In the genomic region with DNA sequence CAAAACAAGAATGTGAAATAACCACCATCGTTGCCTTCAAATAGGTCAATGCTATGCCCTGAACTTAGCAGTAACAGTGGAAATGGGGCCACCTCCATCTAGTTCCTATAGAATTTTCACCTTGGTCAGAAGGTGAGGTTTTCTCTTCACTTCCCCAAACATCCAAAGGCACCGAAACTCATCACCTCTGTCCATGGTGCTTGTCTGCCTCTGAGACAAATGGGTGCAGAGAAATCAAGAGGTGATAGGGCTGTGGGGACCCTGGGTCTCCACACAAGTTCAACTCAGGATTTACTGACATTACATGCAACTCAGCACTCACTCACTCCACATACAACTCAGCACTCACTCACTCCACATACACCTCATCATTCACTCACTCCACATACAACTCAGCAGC, we compare ENCODE assay signal across 35 cellular contexts. TPM values are rescaled to one million over a fixed set of nuclear protein-coding genes. Genes with fewer than 3 reads are reported as not detected.
"Had no signal": no experiment of that assay in that cellular context is flagged by ENCODE, and none has a peak within 500 bp of the region (broad histone marks: within the 10 kb centered on the region; RNA-seq: fewer than 3 reads in every experiment).

No MANE protein-coding gene starts in this region.

- H3K27me3 Mint-ChIP-seq: activated B cell treated with CpG ODN at 0.5 μM for 24 hours; activated CD4-positive, alpha-beta memory T cell treated with anti-CD3 and anti-CD28 coated beads for 36 hours; activated CD4-positive, alpha-beta T cell treated with anti-CD3 and anti-CD28 coated beads, Interleukin-2, amount 10 ng/mL, durations not matched to agents 24 days and 14 days; activated CD8-positive, alpha-beta T cell treated with anti-CD3 and anti-CD28 coated beads for 36 hours; activated naive CD8-positive, alpha-beta T cell treated with anti-CD3 and anti-CD28 coated beads for 36 hours; activated T-helper 17 cell treated with anti-CD3 and anti-CD28 coated beads, Interleukin-2, amount 50 U/mL, for 72 hours had no signal

- H3K27ac ChIP-seq: adrenal gland, body of pancreas, brain microvascular endothelial cell, breast epithelium, VCaP had no signal

- H3K36me3 ChIP-seq: adrenal gland, brain microvascular endothelial cell, breast epithelium had no signal

- H3K4me1 ChIP-seq: adrenal gland, body of pancreas, breast epithelium had no signal

- H3K27ac Mint-ChIP-seq: activated B cell treated with CpG ODN at 0.5 μM for 24 hours; activated CD4-positive, alpha-beta memory T cell treated with anti-CD3 and anti-CD28 coated beads for 36 hours; activated CD4-positive, alpha-beta T cell treated with anti-CD3 and anti-CD28 coated beads, Interleukin-2, amount 10 ng/mL, durations not matched to agents 24 days and 14 days; activated CD8-positive, alpha-beta T cell treated with anti-CD3 and anti-CD28 coated beads for 36 hours; activated naive CD4-positive, alpha-beta T cell treated with anti-CD3 and anti-CD28 coated beads for 36 hours; activated naive CD4-positive, alpha-beta T cell treated with anti-CD3 and anti-CD28 coated beads, Interleukin-2, amount 50 U/mL, for 72 hours; activated naive CD8-positive, alpha-beta T cell treated with anti-CD3 and anti-CD28 coated beads for 36 hours; activated T-cell treated with anti-CD3 and anti-CD28 coated beads, Interleukin-2, amount 50 U/mL, for 72 hours; activated T-helper 1 cell treated with anti-CD3 and anti-CD28 coated beads, Interleukin-12 subunit alpha, Interleukin-12 subunit beta, Interleukin-2, Interleukin-4 antibody, amounts not matched to agents 30 ng/mL and 10 ng/mL and 1 ng/mL, durations not matched to agents 14 hours and 24 hours and 36 hours; activated T-helper 17 cell treated with anti-CD3 and anti-CD28 coated beads, Interleukin-2, amount 50 U/mL, for 72 hours; T-helper 2 cell treated with Interferon-gamma antibody and Interleukin-4, amounts not matched to agents 5 μg/mL and 100 μg/mL, for 36 hours had no signal

- H3K9me3 Mint-ChIP-seq: activated T-cell treated with anti-CD3 and anti-CD28 coated beads, Interleukin-2, amount 50 U/mL, for 4 hours had no signal

- H3K27me3 ChIP-seq: adrenal gland, body of pancreas, brain microvascular endothelial cell, breast epithelium had no signal

- DNase-seq: activated B cell treated with CpG ODN at 0.5 μM for 24 hours; activated CD4-positive, alpha-beta memory T cell treated with anti-CD3 and anti-CD28 coated beads for 36 hours; activated CD4-positive, alpha-beta T cell treated with anti-CD3 and anti-CD28 coated beads for 4 hours; activated CD4-positive, alpha-beta T cell treated with anti-CD3 and anti-CD28 coated beads, Interleukin-2, amount 10 ng/mL, durations not matched to agents 24 days and 14 days; activated CD4-positive, alpha-beta T cell treated with anti-CD3 and anti-CD28 coated beads, Interleukin-2, amount 50 U/mL, for 1 hour; activated CD4-positive, alpha-beta T cell treated with anti-CD3 and anti-CD28 coated beads, Interleukin-2, amount 50 U/mL, for 4 hours; activated CD4-positive, CD25-positive, alpha-beta regulatory T cell treated with anti-CD3 and anti-CD28 coated beads, Interleukin-2, amount 50 U/mL, for 72 hours; activated CD8-positive, alpha-beta memory T cell treated with anti-CD3 and anti-CD28 coated beads, Interleukin-2, amount 50 U/mL, for 4 hours; activated CD8-positive, alpha-beta T cell treated with anti-CD3 and anti-CD28 coated beads for 36 hours; activated effector memory CD4-positive, alpha-beta T cell treated with anti-CD3 and anti-CD28 coated beads, Interleukin-2, amount 50 U/mL, for 16 hours; activated gamma-delta T cell treated with Interleukin-2 at 50 U/mL for 16 hours; activated naive CD4-positive, alpha-beta T cell; activated naive CD4-positive, alpha-beta T cell treated with anti-CD3 and anti-CD28 coated beads for 36 hours; activated naive CD4-positive, alpha-beta T cell treated with anti-CD3 and anti-CD28 coated beads, Interleukin-2, amount 50 U/mL, for 16 hours; activated naive CD8-positive, alpha-beta T cell treated with anti-CD3 and anti-CD28 coated beads for 36 hours; activated T-cell treated with anti-CD3 and anti-CD28 coated beads for 4 hours; activated T-cell treated with anti-CD3 and anti-CD28 coated beads, Interleukin-2, amount 50 U/mL, for 1 hour; activated T-cell treated with anti-CD3 and anti-CD28 coated beads, Interleukin-2, amount 50 U/mL, for 4 hours; activated T-cell treated with anti-CD3 and anti-CD28 coated beads, Interleukin-2, amount 50 U/mL, for 72 hours; adrenal gland; amniotic stem cell; aorta; body of pancreas; brain microvascular endothelial cell; central memory CD4-positive, alpha-beta T cell; T-helper 2 cell; T-helper 9 cell had no signal

- H3K4me1 Mint-ChIP-seq: activated B cell treated with CpG ODN at 0.5 μM for 24 hours; activated CD4-positive, alpha-beta T cell treated with anti-CD3 and anti-CD28 coated beads, Interleukin-2, amount 10 ng/mL, durations not matched to agents 24 days and 14 days; activated naive CD8-positive, alpha-beta T cell treated with anti-CD3 and anti-CD28 coated beads for 36 hours; activated T-helper 17 cell treated with anti-CD3 and anti-CD28 coated beads, Interleukin-2, amount 50 U/mL, for 72 hours had no signal

- H3K9me3 ChIP-seq: adrenal gland, body of pancreas had no signal

- H3K4me3 ChIP-seq: adrenal gland, body of pancreas, breast epithelium had no signal

- ATAC-seq: activated CD8-positive, alpha-beta T cell treated with anti-CD3 and anti-CD28 coated beads for 36 hours; activated naive CD4-positive, alpha-beta T cell treated with anti-CD3 and anti-CD28 coated beads, Interleukin-2, amount 50 U/mL, for 72 hours; activated T-cell treated with anti-CD3 and anti-CD28 coated beads, Interleukin-2, amount 50 U/mL, for 4 hours; activated T-cell treated with anti-CD3 and anti-CD28 coated beads, Interleukin-2, amount 50 U/mL, for 72 hours; activated T-helper 17 cell treated with anti-CD3 and anti-CD28 coated beads, Interleukin-2, amount 50 U/mL, for 72 hours; body of pancreas had no signal

- H3K4me3 Mint-ChIP-seq: activated B cell treated with CpG ODN at 0.5 μM for 24 hours; activated CD4-positive, alpha-beta memory T cell treated with anti-CD3 and anti-CD28 coated beads for 36 hours; activated CD4-positive, alpha-beta T cell treated with anti-CD3 and anti-CD28 coated beads, Interleukin-2, amount 10 ng/mL, durations not matched to agents 24 days and 14 days; activated CD8-positive, alpha-beta T cell treated with anti-CD3 and anti-CD28 coated beads for 36 hours; activated naive CD4-positive, alpha-beta T cell treated with anti-CD3 and anti-CD28 coated beads for 36 hours; activated naive CD8-positive, alpha-beta T cell treated with anti-CD3 and anti-CD28 coated beads for 36 hours; activated T-cell treated with anti-CD3 and anti-CD28 coated beads, Interleukin-2, amount 50 U/mL, for 4 hours; activated T-cell treated with anti-CD3 and anti-CD28 coated beads, Interleukin-2, amount 50 U/mL, for 72 hours; activated T-helper 1 cell treated with anti-CD3 and anti-CD28 coated beads, Interleukin-12 subunit alpha, Interleukin-12 subunit beta, Interleukin-2, Interleukin-4 antibody, amounts not matched to agents 30 ng/mL and 10 ng/mL and 1 ng/mL, durations not matched to agents 14 hours and 24 hours and 36 hours; activated T-helper 17 cell treated with anti-CD3 and anti-CD28 coated beads, Interleukin-2, amount 50 U/mL, for 72 hours; T-helper 2 cell treated with Interferon-gamma antibody and Interleukin-4, amounts not matched to agents 5 μg/mL and 100 μg/mL, for 36 hours had no signal

- H3K36me3 Mint-ChIP-seq: activated CD4-positive, alpha-beta memory T cell treated with anti-CD3 and anti-CD28 coated beads for 36 hours; activated naive CD4-positive, alpha-beta T cell treated with anti-CD3 and anti-CD28 coated beads, Interleukin-2, amount 50 U/mL, for 72 hours; activated naive CD8-positive, alpha-beta T cell treated with anti-CD3 and anti-CD28 coated beads for 36 hours had no signal

RNA-seq across cellular contexts. Expression of gene TMEM132C, which starts 26.2 kb away (rescaled TPM):
- total RNA-seq: activated B cell treated with CpG ODN at 0.5 μM for 24 hours; activated CD4-positive, alpha-beta memory T cell treated with anti-CD3 and anti-CD28 coated beads for 36 hours; activated CD4-positive, alpha-beta T cell treated with anti-CD3 and anti-CD28 coated beads, Interleukin-2, amount 10 ng/mL, durations not matched to agents 24 days and 14 days; activated CD8-positive, alpha-beta memory T cell treated with anti-CD3 and anti-CD28 coated beads for 36 hours; activated CD8-positive, alpha-beta T cell treated with anti-CD3 and anti-CD28 coated beads for 36 hours; activated naive CD4-positive, alpha-beta T cell treated with anti-CD3 and anti-CD28 coated beads for 36 hours; activated naive CD4-positive, alpha-beta T cell treated with anti-CD3 and anti-CD28 coated beads, Interleukin-2, amount 50 U/mL, for 72 hours; activated naive CD8-positive, alpha-beta T cell treated with anti-CD3 and anti-CD28 coated beads for 36 hours; activated T-cell treated with anti-CD3 and anti-CD28 coated beads, Interleukin-2, amount 50 U/mL, for 4 hours; activated T-cell treated with anti-CD3 and anti-CD28 coated beads, Interleukin-2, amount 50 U/mL, for 72 hours; activated T-helper 1 cell treated with anti-CD3 and anti-CD28 coated beads, Interleukin-12 subunit alpha, Interleukin-12 subunit beta, Interleukin-2, Interleukin-4 antibody, amounts not matched to agents 30 ng/mL and 10 ng/mL and 1 ng/mL, durations not matched to agents 14 hours and 24 hours and 36 hours; activated T-helper 17 cell treated with anti-CD3 and anti-CD28 coated beads, Interleukin-2, amount 50 U/mL, for 72 hours; astrocyte had no signal
- polyA plus RNA-seq: aorta had no signal
